Comparison of ENCODE assay signal across 20 cellular contexts in genomic region chr1:5099558-5099957, GRCh38.
A peak's percentile ranks its signal among the peaks of the same experiment; 100 is the strongest.
DNase-seq lines count a peak whose midpoint lies in the region; TF ChIP-seq lines count a peak whose summit lies in the region.
"Had no signal": no experiment of that assay in that cellular context is flagged by ENCODE, and none has a peak within 500 bp of the region (broad histone marks: within the 10 kb centered on the region; RNA-seq: fewer than 3 reads in every experiment).

No MANE protein-coding gene starts in this region.

- H3K4me3 ChIP-seq in esophagus muscularis mucosa, result no peak overlapping the region
- H3K4me3 ChIP-seq: A549, body of pancreas, esophagus squamous epithelium, heart right ventricle, pancreas, smooth muscle cell, tibial nerve had no signal

- no peak overlapping the region for H3K27ac Mint-ChIP-seq in activated naive CD8-positive, alpha-beta T cell treated with anti-CD3 and anti-CD28 coated beads for 36 hours
- H3K27ac Mint-ChIP-seq in activated CD4-positive, alpha-beta T cell treated with anti-CD3 and anti-CD28 coated beads, Interleukin-2, amount 10 ng/mL, durations not matched to agents 24 days and 14 days, result no peak overlapping the region
- H3K27ac Mint-ChIP-seq: activated naive CD4-positive, alpha-beta T cell treated with anti-CD3 and anti-CD28 coated beads for 36 hours; stimulated activated memory B cell treated with anti-CD40 and anti-IgM and Interleukin-4, amounts not matched to agents 10 μg/mL and 1 μg/mL and 100 μg/mL, for 72 hours; T-helper 17 cell had no signal

- H3K36me3 ChIP-seq in esophagus muscularis mucosa, result no peaks in the 10 kb centered on the region
- H3K36me3 ChIP-seq: esophagus squamous epithelium, heart right ventricle, pancreas, tibial nerve had no signal

- H3K4me3 Mint-ChIP-seq in activated naive CD8-positive, alpha-beta T cell treated with anti-CD3 and anti-CD28 coated beads for 36 hours, result no peak overlapping the region
- H3K4me3 Mint-ChIP-seq in activated CD4-positive, alpha-beta T cell treated with anti-CD3 and anti-CD28 coated beads, Interleukin-2, amount 10 ng/mL, durations not matched to agents 24 days and 14 days, result no peak overlapping the region
- H3K4me3 Mint-ChIP-seq: activated naive CD4-positive, alpha-beta T cell treated with anti-CD3 and anti-CD28 coated beads for 36 hours; stimulated activated memory B cell treated with anti-CD40 and anti-IgM and Interleukin-4, amounts not matched to agents 10 μg/mL and 1 μg/mL and 100 μg/mL, for 72 hours; T-helper 17 cell had no signal

- 38% methylated on average over 2 of the region's 2 CpGs for WGBS in esophagus muscularis mucosa

- no peak for TF ChIP-seq EP300 in esophagus muscularis mucosa (IDR thresholded peaks at IDR 0.05)

- peaks cover 0 to 3% (median 0%) of the 10 kb centered on the region in 4 donors for H3K9me3 ChIP-seq in esophagus muscularis mucosa
- H3K9me3 ChIP-seq: A549, body of pancreas, pancreas, tibial nerve had no signal

- peaks cover 6% of the 10 kb centered on the region for H3K9me3 Mint-ChIP-seq in activated naive CD8-positive, alpha-beta T cell treated with anti-CD3 and anti-CD28 coated beads for 36 hours
- peaks cover 6% of the 10 kb centered on the region for H3K9me3 Mint-ChIP-seq in activated CD4-positive, alpha-beta T cell treated with anti-CD3 and anti-CD28 coated beads, Interleukin-2, amount 10 ng/mL, durations not matched to agents 24 days and 14 days

- no peaks in the 10 kb centered on the region for H3K36me3 Mint-ChIP-seq in activated naive CD8-positive, alpha-beta T cell treated with anti-CD3 and anti-CD28 coated beads for 36 hours
- no peaks in the 10 kb centered on the region for H3K36me3 Mint-ChIP-seq in activated CD4-positive, alpha-beta T cell treated with anti-CD3 and anti-CD28 coated beads, Interleukin-2, amount 10 ng/mL, durations not matched to agents 24 days and 14 days (ENCODE audit: low read depth)
- H3K36me3 Mint-ChIP-seq: stimulated activated memory B cell treated with anti-CD40 and anti-IgM and Interleukin-4, amounts not matched to agents 10 μg/mL and 1 μg/mL and 100 μg/mL, for 72 hours had no signal

- DNase-seq in NCI-H1105 treated with DMSO at 0.1 percent for 48 hours (lab: John Stamatoyannopoulos, UW), result peak; percentile 96
- DNase-seq in NCI-H524 treated with DMSO at 0.1 percent for 48 hours (lab: John Stamatoyannopoulos, UW), result peak; percentile 16
- DNase-seq in esophagus muscularis mucosa (ENCODE audit: extremely low spot score), result peak; percentile 74
- no peak for DNase-seq in activated naive CD8-positive, alpha-beta T cell treated with anti-CD3 and anti-CD28 coated beads for 36 hours
- no peak for DNase-seq in activated CD4-positive, alpha-beta T cell treated with anti-CD3 and anti-CD28 coated beads, Interleukin-2, amount 10 ng/mL, durations not matched to agents 24 days and 14 days
- DNase-seq in midbrain (lab: John Stamatoyannopoulos, UW), result no peak
- DNase-seq in GF-D8 (lab: John Stamatoyannopoulos, UW), result no peak
- DNase-seq: activated CD4-positive, alpha-beta T cell treated with anti-CD3 and anti-CD28 coated beads for 1 hour; activated naive CD4-positive, alpha-beta T cell treated with anti-CD3 and anti-CD28 coated beads for 36 hours; esophagus squamous epithelium; heart right ventricle; MV-4-11; pancreas; T-helper 17 cell had no signal

- H3K27ac ChIP-seq in C4-2B (no peak overlapping the region), esophagus muscularis mucosa (replicated peaks in 1 of 4) (no peak overlapping the region)
- H3K27ac ChIP-seq: A549, body of pancreas, esophagus squamous epithelium, heart right ventricle, pancreas, tibial nerve had no signal

- H3K27me3 Mint-ChIP-seq in activated naive CD8-positive, alpha-beta T cell treated with anti-CD3 and anti-CD28 coated beads for 36 hours, result no peaks in the 10 kb centered on the region
- no peaks in the 10 kb centered on the region for H3K27me3 Mint-ChIP-seq in activated CD4-positive, alpha-beta T cell treated with anti-CD3 and anti-CD28 coated beads, Interleukin-2, amount 10 ng/mL, durations not matched to agents 24 days and 14 days

- no peaks in the 10 kb centered on the region for H3K4me1 ChIP-seq in esophagus muscularis mucosa
- H3K4me1 ChIP-seq: A549, body of pancreas, esophagus squamous epithelium, heart right ventricle, pancreas, tibial nerve had no signal

- TF ChIP-seq POLR2A in esophagus muscularis mucosa (IDR thresholded peaks at IDR 0.05; ENCODE audit: low read depth), result no peak

- peaks cover 0 to 16% (median 0%) of the 10 kb centered on the region in 4 donors for H3K27me3 ChIP-seq in esophagus muscularis mucosa
- H3K27me3 ChIP-seq: body of pancreas, pancreas, tibial nerve had no signal

- no peaks in the 10 kb centered on the region for H3K4me1 Mint-ChIP-seq in activated naive CD8-positive, alpha-beta T cell treated with anti-CD3 and anti-CD28 coated beads for 36 hours
- no peaks in the 10 kb centered on the region for H3K4me1 Mint-ChIP-seq in activated CD4-positive, alpha-beta T cell treated with anti-CD3 and anti-CD28 coated beads, Interleukin-2, amount 10 ng/mL, durations not matched to agents 24 days and 14 days
- H3K4me1 Mint-ChIP-seq: stimulated activated memory B cell treated with anti-CD40 and anti-IgM and Interleukin-4, amounts not matched to agents 10 μg/mL and 1 μg/mL and 100 μg/mL, for 72 hours; T-helper 17 cell had no signal

- TF ChIP-seq CTCF in C4-2B (conservative IDR thresholded peaks at IDR 0.05) (peak; percentile 57), esophagus muscularis mucosa (IDR thresholded peaks at IDR 0.05) (no peak)

- intact Hi-C loops in esophagus muscularis mucosa (cut with DNase I), result no loop called here
- intact Hi-C loops in activated CD4-positive, alpha-beta T cell treated with anti-CD3 and anti-CD28 coated beads, Interleukin-2, amount 10 ng/mL, durations not matched to agents 24 days and 14 days (cut with micrococcal nuclease), result no loop called here

Comparison
In these comparisons a context has a peak if more than half of its experiments do, and no peak if none do; other contexts are left out.
1. DNase-seq: peak in NCI-H1105 treated with DMSO at 0.1 percent for 48 hours (single experiment), NCI-H524 treated with DMSO at 0.1 percent for 48 hours (single experiment) and esophagus muscularis mucosa (single experiment); none in activated naive CD8-positive, alpha-beta T cell treated with anti-CD3 and anti-CD28 coated beads for 36 hours (single experiment), activated CD4-positive, alpha-beta T cell treated with anti-CD3 and anti-CD28 coated beads, Interleukin-2, amount 10 ng/mL, durations not matched to agents 24 days and 14 days (single experiment), midbrain (single experiment) and GF-D8 (single experiment).